ENCODE assay signal across 1 cellular context in the genomic region with DNA sequence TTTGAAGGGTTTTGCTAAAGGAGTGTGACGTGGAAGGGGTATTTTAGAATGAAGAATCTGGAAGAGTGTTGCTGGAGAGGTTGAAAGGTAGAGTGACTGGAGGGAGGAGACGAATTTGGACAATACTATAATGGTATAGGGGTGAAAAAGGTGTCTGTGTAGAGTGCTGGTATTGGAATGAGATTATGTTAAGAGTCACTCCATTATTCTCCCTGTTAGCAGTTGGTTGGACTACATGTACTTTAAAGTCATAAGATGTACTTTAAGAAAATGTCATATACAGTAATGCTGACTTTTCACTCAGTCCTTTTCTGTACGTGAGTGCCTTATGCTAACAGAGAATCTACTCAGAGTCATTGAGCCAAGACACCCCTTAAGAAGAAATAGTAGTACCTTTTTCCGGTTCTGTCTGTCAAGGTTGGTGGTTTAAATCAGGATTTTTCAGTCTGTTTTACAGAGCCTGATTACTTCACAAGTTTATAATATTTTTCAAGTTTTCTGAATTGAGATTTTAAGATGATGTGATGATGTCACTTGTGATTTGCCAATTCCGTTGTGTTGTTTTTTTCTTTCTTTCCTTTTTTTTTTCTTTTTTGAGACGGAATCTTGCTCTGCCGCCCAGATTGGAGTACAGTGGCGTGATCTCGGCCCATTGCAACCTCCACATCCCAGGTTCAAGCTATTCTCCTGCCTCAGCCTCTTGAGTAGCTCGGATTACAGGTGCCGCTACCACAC.
TF ChIP-seq lines count a peak whose summit lies in the region.

No MANE protein-coding gene starts in this region.

TF ChIP-seq in GM23338, 12 proteins besides CTCF, POLR2A, EP300 and RAD21:
- TF ChIP-seq NANOG (IDR thresholded peaks at IDR 0.05; ENCODE audit: borderline replicate concordance): no peak
- TF ChIP-seq EZH2 (IDR thresholded peaks at IDR 0.05; ENCODE audit: low read depth, unreplicated experiment): no peak
- TF ChIP-seq, protein P1, sequence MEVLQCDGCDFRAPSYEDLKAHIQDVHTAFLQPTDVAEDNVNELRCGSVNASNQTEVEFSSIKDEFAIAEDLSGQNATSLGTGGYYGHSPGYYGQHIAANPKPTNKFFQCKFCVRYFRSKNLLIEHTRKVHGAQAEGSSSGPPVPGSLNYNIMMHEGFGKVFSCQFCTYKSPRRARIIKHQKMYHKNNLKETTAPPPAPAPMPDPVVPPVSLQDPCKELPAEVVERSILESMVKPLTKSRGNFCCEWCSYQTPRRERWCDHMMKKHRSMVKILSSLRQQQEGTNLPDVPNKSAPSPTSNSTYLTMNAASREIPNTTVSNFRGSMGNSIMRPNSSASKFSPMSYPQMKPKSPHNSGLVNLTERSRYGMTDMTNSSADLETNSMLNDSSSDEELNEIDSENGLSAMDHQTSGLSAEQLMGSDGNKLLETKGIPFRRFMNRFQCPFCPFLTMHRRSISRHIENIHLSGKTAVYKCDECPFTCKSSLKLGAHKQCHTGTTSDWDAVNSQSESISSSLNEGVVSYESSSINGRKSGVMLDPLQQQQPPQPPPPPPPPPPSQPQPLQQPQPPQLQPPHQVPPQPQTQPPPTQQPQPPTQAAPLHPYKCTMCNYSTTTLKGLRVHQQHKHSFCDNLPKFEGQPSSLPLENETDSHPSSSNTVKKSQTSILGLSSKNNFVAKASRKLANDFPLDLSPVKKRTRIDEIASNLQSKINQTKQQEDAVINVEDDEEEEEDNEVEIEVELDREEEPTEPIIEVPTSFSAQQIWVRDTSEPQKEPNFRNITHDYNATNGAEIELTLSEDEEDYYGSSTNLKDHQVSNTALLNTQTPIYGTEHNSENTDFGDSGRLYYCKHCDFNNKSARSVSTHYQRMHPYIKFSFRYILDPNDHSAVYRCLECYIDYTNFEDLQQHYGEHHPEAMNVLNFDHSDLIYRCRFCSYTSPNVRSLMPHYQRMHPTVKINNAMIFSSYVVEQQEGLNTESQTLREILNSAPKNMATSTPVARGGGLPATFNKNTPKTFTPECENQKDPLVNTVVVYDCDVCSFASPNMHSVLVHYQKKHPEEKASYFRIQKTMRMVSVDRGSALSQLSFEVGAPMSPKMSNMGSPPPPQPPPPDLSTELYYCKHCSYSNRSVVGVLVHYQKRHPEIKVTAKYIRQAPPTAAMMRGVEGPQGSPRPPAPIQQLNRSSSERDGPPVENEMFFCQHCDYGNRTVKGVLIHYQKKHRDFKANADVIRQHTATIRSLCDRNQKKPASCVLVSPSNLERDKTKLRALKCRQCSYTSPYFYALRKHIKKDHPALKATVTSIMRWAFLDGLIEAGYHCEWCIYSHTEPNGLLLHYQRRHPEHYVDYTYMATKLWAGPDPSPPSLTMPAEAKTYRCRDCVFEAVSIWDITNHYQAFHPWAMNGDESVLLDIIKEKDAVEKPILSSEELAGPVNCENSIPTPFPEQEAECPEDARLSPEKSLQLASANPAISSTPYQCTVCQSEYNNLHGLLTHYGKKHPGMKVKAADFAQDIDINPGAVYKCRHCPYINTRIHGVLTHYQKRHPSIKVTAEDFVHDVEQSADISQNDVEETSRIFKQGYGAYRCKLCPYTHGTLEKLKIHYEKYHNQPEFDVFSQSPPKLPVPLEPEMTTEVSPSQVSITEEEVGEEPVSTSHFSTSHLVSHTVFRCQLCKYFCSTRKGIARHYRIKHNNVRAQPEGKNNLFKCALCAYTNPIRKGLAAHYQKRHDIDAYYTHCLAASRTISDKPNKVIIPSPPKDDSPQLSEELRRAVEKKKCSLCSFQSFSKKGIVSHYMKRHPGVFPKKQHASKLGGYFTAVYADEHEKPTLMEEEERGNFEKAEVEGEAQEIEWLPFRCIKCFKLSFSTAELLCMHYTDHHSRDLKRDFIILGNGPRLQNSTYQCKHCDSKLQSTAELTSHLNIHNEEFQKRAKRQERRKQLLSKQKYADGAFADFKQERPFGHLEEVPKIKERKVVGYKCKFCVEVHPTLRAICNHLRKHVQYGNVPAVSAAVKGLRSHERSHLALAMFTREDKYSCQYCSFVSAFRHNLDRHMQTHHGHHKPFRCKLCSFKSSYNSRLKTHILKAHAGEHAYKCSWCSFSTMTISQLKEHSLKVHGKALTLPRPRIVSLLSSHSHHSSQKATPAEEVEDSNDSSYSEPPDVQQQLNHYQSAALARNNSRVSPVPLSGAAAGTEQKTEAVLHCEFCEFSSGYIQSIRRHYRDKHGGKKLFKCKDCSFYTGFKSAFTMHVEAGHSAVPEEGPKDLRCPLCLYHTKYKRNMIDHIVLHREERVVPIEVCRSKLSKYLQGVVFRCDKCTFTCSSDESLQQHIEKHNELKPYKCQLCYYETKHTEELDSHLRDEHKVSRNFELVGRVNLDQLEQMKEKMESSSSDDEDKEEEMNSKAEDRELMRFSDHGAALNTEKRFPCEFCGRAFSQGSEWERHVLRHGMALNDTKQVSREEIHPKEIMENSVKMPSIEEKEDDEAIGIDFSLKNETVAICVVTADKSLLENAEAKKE (CRISPR knock-in tag; IDR thresholded peaks at IDR 0.05): no peak
- no peak for TF ChIP-seq JUNB (IDR thresholded peaks at IDR 0.05; ENCODE audit: unreplicated experiment)
- no peak for TF ChIP-seq EZH2phosphoT487 (IDR thresholded peaks at IDR 0.05; ENCODE audit: unreplicated experiment)
- TF ChIP-seq POLR2AphosphoS5 (IDR thresholded peaks at IDR 0.05; ENCODE audit: low read depth): no peak
- TF ChIP-seq CREB1 (CRISPR knock-in tag; IDR thresholded peaks at IDR 0.05; ENCODE audit: low read depth): no peak
- TF ChIP-seq ZNF114 (CRISPR knock-in tag; IDR thresholded peaks at IDR 0.05): no peak
- TF ChIP-seq STAT1 (IDR thresholded peaks at IDR 0.05; ENCODE audit: unreplicated experiment): no peak
- TF ChIP-seq ZNF331 (CRISPR knock-in tag; IDR thresholded peaks at IDR 0.05; ENCODE audit: low read depth): no peak
- TF ChIP-seq ETS1 (IDR thresholded peaks at IDR 0.05): no peak
- TF ChIP-seq, protein P2, sequence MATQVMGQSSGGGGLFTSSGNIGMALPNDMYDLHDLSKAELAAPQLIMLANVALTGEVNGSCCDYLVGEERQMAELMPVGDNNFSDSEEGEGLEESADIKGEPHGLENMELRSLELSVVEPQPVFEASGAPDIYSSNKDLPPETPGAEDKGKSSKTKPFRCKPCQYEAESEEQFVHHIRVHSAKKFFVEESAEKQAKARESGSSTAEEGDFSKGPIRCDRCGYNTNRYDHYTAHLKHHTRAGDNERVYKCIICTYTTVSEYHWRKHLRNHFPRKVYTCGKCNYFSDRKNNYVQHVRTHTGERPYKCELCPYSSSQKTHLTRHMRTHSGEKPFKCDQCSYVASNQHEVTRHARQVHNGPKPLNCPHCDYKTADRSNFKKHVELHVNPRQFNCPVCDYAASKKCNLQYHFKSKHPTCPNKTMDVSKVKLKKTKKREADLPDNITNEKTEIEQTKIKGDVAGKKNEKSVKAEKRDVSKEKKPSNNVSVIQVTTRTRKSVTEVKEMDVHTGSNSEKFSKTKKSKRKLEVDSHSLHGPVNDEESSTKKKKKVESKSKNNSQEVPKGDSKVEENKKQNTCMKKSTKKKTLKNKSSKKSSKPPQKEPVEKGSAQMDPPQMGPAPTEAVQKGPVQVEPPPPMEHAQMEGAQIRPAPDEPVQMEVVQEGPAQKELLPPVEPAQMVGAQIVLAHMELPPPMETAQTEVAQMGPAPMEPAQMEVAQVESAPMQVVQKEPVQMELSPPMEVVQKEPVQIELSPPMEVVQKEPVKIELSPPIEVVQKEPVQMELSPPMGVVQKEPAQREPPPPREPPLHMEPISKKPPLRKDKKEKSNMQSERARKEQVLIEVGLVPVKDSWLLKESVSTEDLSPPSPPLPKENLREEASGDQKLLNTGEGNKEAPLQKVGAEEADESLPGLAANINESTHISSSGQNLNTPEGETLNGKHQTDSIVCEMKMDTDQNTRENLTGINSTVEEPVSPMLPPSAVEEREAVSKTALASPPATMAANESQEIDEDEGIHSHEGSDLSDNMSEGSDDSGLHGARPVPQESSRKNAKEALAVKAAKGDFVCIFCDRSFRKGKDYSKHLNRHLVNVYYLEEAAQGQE (IDR thresholded peaks at IDR 0.05; ENCODE audit: unreplicated experiment): no peak
TF ChIP-seq in GM23338: peak in this region for 0.
